ENCODE assay signal across 8 cellular contexts in genomic region chr7:5970347-5970911, GRCh38. TPM values are rescaled to one million over a fixed set of nuclear protein-coding genes. Genes with fewer than 3 reads are reported as not detected.
DNase-seq lines count a peak whose midpoint lies in the region; ATAC-seq, FAIRE-seq and TF ChIP-seq lines count a peak whose summit lies in the region.
"Not testable (repeated sequence)": the region's sequence is repeated elsewhere in the genome, so short reads cannot be mapped to it uniquely, and the experiment has no call there.
"Had no signal": no experiment of that assay in that cellular context is flagged by ENCODE, and none has a peak within 500 bp of the region (broad histone marks: within the 10 kb centered on the region; RNA-seq: fewer than 3 reads in every experiment).

RSPH10B (minus strand) TSS chr7:5970689; CDS start chr7:5967116, 3,573 bp downstream.

- POLR2A ChIA-PET in HCT116 (lab: Charles Lee); activated CD4-positive, alpha-beta T cell treated with anti-CD3 and anti-CD28 coated beads for 36 hours (lab: Charles Lee); endothelial cell of umbilical vein (lab: Charles Lee): not testable (repeated sequence)

- not testable (repeated sequence) for H3K4me1 Mint-ChIP-seq in activated CD4-positive, alpha-beta T cell treated with anti-CD3 and anti-CD28 coated beads for 36 hours; stimulated activated naive B cell treated with anti-CD40 and anti-IgM and Interleukin-4, amounts not matched to agents 10 μg/mL and 1 μg/mL and 100 μg/mL, for 72 hours

- not testable (repeated sequence) for H3K4me2 ChIP-seq in HCT116 (ENCODE audit: low read length); endothelial cell of umbilical vein (ENCODE audit: insufficient read depth, low read length)

- H3K4me3 Mint-ChIP-seq in activated CD4-positive, alpha-beta T cell treated with anti-CD3 and anti-CD28 coated beads for 36 hours; stimulated activated naive B cell treated with anti-CD40 and anti-IgM and Interleukin-4, amounts not matched to agents 10 μg/mL and 1 μg/mL and 100 μg/mL, for 72 hours: not testable (repeated sequence)

- H3K27ac ChIP-seq in HCT116 (ENCODE audit: low read depth, low read length); endothelial cell of umbilical vein (ENCODE audit: insufficient read depth, low read depth, low read length): not testable (repeated sequence)

- TF ChIP-seq POLR2A in HCT116 (IDR thresholded peaks at IDR 0.05; ENCODE audit: borderline replicate concordance, extremely low read depth, insufficient read depth, insufficient read length); endothelial cell of umbilical vein (IDR thresholded peaks at IDR 0.05; ENCODE audit: low read depth, low read length): not testable (repeated sequence)

- not testable (repeated sequence) for H3K27me3 ChIP-seq in HCT116 (ENCODE audit: insufficient read depth, low read length); endothelial cell of umbilical vein (ENCODE audit: control insufficient read depth in 2 of 2, insufficient read depth in 2 of 2, low read length in 2 of 2)

- RAD21 ChIA-PET in HCT116 (lab: Charles Lee; ENCODE audit: low non-redundant PET in 1 of 2, low total read pairs in 2 of 2, uncharacterized antibody in 2 of 2, unreplicated experiment in 2 of 2), result not testable (repeated sequence)

- BruUV-seq in HCT116 (replicated peaks; lab: Mats Ljungman, UMichigan); endothelial cell of umbilical vein (replicated peaks; lab: Mats Ljungman, UMichigan): not testable (repeated sequence)

- H3K9me2 ChIP-seq in HCT116 (ENCODE audit: insufficient read depth), result not testable (repeated sequence)

- DNase-seq in HCT116 (ENCODE audit: low read depth, low spot score); activated CD4-positive, alpha-beta T cell treated with anti-CD3 and anti-CD28 coated beads for 36 hours; endothelial cell of umbilical vein (ENCODE audit: low read depth, low spot score); left ventricle myocardium superior; left lobe of liver (ENCODE audit: low spot score); omental fat pad (ENCODE audit: low spot score); stimulated activated naive B cell treated with anti-CD40 and anti-IgM and Interleukin-4, amounts not matched to agents 10 μg/mL and 1 μg/mL and 100 μg/mL, for 72 hours: not testable (repeated sequence)

- not testable (repeated sequence) for H3K4me3 ChIP-seq in HCT116 (replicated peaks in 1 of 2; ENCODE audit: low read depth in 1 of 2, low read length in 2 of 2); endothelial cell of umbilical vein (replicated peaks in 1 of 3; ENCODE audit: insufficient read depth in 1 of 3, low read depth in 1 of 3, low read length in 3 of 3)

- H3K36me3 Mint-ChIP-seq in activated CD4-positive, alpha-beta T cell treated with anti-CD3 and anti-CD28 coated beads for 36 hours (ENCODE audit: low read depth); stimulated activated naive B cell treated with anti-CD40 and anti-IgM and Interleukin-4, amounts not matched to agents 10 μg/mL and 1 μg/mL and 100 μg/mL, for 72 hours: not testable (repeated sequence)

- not testable (repeated sequence) for TF ChIP-seq CTCF in HCT116 (IDR thresholded peaks at IDR 0.05 in 2 of 3, conservative IDR thresholded peaks at IDR 0.05 in 1 of 3; ENCODE audit: borderline replicate concordance in 1 of 3, insufficient read depth in 1 of 3, low read depth in 2 of 3, low read length in 2 of 3); endothelial cell of umbilical vein (IDR thresholded peaks at IDR 0.05; ENCODE audit: extremely low read depth in 1 of 2, insufficient read depth in 1 of 2, low read depth in 1 of 2, low read length in 2 of 2); omental fat pad (IDR thresholded peaks at IDR 0.05)

- not testable (repeated sequence) for H3K9me1 ChIP-seq in endothelial cell of umbilical vein (replicated peaks; ENCODE audit: control insufficient read depth, extremely low read depth, insufficient read depth, low read length)

- H3K36me3 ChIP-seq in HCT116 (ENCODE audit: control insufficient read depth in 1 of 2, insufficient read depth in 2 of 2, low read length in 2 of 2); endothelial cell of umbilical vein (ENCODE audit: control insufficient read depth in 2 of 2, extremely low read depth in 1 of 2, insufficient read depth in 2 of 2, low read length in 2 of 2): not testable (repeated sequence)

- not testable (repeated sequence) for TF ChIP-seq RAD21 in HCT116 (IDR thresholded peaks at IDR 0.05; ENCODE audit: low read depth)

- H3K79me2 ChIP-seq in HCT116 (ENCODE audit: insufficient read depth, low read length); endothelial cell of umbilical vein (ENCODE audit: control insufficient read depth, insufficient read depth, low read length): not testable (repeated sequence)

- H3K9me3 ChIP-seq in HCT116 (ENCODE audit: control insufficient read depth in 1 of 2, insufficient read depth in 1 of 2, low read depth in 1 of 2, low read length in 2 of 2); endothelial cell of umbilical vein (replicated peaks; ENCODE audit: control insufficient read depth, insufficient read depth, low read length): not testable (repeated sequence)

- ATAC-seq in HCT116 (0 out of 2 replicates have a peak, but pooled peaks have one; percentile 26), left ventricle myocardium superior (peak; percentile 82), left lobe of liver (peak; percentile 60), omental fat pad (ENCODE audit: low FRiP score) (peak; percentile 44)
- ATAC-seq in activated CD4-positive, alpha-beta T cell treated with anti-CD3 and anti-CD28 coated beads for 36 hours, result peak; percentile 33
- peak; percentile 27 to 38 for ATAC-seq in stimulated activated naive B cell treated with anti-CD40 and anti-IgM and Interleukin-4, amounts not matched to agents 10 μg/mL and 1 μg/mL and 100 μg/mL, for 72 hours (replicated peaks)

- H3K27me3 Mint-ChIP-seq in activated CD4-positive, alpha-beta T cell treated with anti-CD3 and anti-CD28 coated beads for 36 hours; stimulated activated naive B cell treated with anti-CD40 and anti-IgM and Interleukin-4, amounts not matched to agents 10 μg/mL and 1 μg/mL and 100 μg/mL, for 72 hours: not testable (repeated sequence)

- H4K20me1 ChIP-seq in HCT116 (ENCODE audit: insufficient read depth); endothelial cell of umbilical vein (replicated peaks; ENCODE audit: control insufficient read depth, extremely low read depth, insufficient read depth, low read length): not testable (repeated sequence)

- peak; percentile 90 for FAIRE-seq in endothelial cell of umbilical vein (lab: Jason Lieb, UNC)

- not testable (repeated sequence) for H3K9ac ChIP-seq in HCT116 (ENCODE audit: low read length); endothelial cell of umbilical vein (replicated peaks; ENCODE audit: extremely low read depth, insufficient read depth, low read length)

- H2AFZ ChIP-seq in HCT116 (ENCODE audit: low read depth, low read length, poor library complexity, severe bottlenecking); endothelial cell of umbilical vein (ENCODE audit: low read depth, low read length): not testable (repeated sequence)

- H3K4me1 ChIP-seq in HCT116 (ENCODE audit: control insufficient read depth in 1 of 2, insufficient read depth in 2 of 2, low read length in 2 of 2); endothelial cell of umbilical vein (ENCODE audit: control insufficient read depth, extremely low read depth, insufficient read depth, low read length): not testable (repeated sequence)

- dilution Hi-C loops in endothelial cell of umbilical vein (cut with MboI; ENCODE audit: extremely low pct_ligation_motif_present, low sequenced_read_pairs), result not testable (repeated sequence)

- CTCF ChIA-PET in HCT116 (lab: Charles Lee); activated CD4-positive, alpha-beta T cell treated with anti-CD3 and anti-CD28 coated beads for 36 hours (lab: Charles Lee); endothelial cell of umbilical vein (lab: Charles Lee): not testable (repeated sequence)

- intact Hi-C loops in HCT116 (cut with micrococcal nuclease); activated CD4-positive, alpha-beta T cell treated with anti-CD3 and anti-CD28 coated beads for 36 hours (cut with DNase I, micrococcal nuclease); endothelial cell of umbilical vein (cut with micrococcal nuclease); left ventricle myocardium superior (cut with micrococcal nuclease): not testable (repeated sequence)

- H3K27ac Mint-ChIP-seq in activated CD4-positive, alpha-beta T cell treated with anti-CD3 and anti-CD28 coated beads for 36 hours; stimulated activated naive B cell treated with anti-CD40 and anti-IgM and Interleukin-4, amounts not matched to agents 10 μg/mL and 1 μg/mL and 100 μg/mL, for 72 hours: not testable (repeated sequence)

- H3K9me3 Mint-ChIP-seq in activated CD4-positive, alpha-beta T cell treated with anti-CD3 and anti-CD28 coated beads for 36 hours (ENCODE audit: low read depth); stimulated activated naive B cell treated with anti-CD40 and anti-IgM and Interleukin-4, amounts not matched to agents 10 μg/mL and 1 μg/mL and 100 μg/mL, for 72 hours: not testable (repeated sequence)

RNA-seq across cellular contexts. Expression of gene RSPH10B, which starts in this region (rescaled TPM):
- total RNA-seq in HCT116 (2021; ENCODE audit: unreplicated experiment) (not detected), endothelial cell of umbilical vein (0.18 and 0.29 TPM in 2 replicates), left ventricle myocardium superior (not detected), left lobe of liver (0.13 TPM), omental fat pad (under 1 TPM in 1 of 4 donors, not detected in 3; 0.24 TPM)
- 0.04 and 0.16 TPM in 2 replicates for polyA plus RNA-seq in HCT116 (2012)
- total RNA-seq in activated CD4-positive, alpha-beta T cell treated with anti-CD3 and anti-CD28 coated beads for 36 hours, result under 1 TPM; 0.19 to 0.27 TPM
- polyA plus RNA-seq in endothelial cell of umbilical vein, result 0.11 and 0.15 TPM in 2 replicates
- polyA plus RNA-seq in endothelial cell of umbilical vein (2011; cell fraction: cytosol; rRNA removed), result 0.08 TPM in 2 replicates
- 0.61 and 0.97 TPM in 2 replicates for polyA plus RNA-seq in endothelial cell of umbilical vein (2011; cell fraction: nucleus; rRNA removed)
- polyA plus RNA-seq in endothelial cell of umbilical vein (2012), result 0.17 and 0.27 TPM in 2 replicates
- polyA minus RNA-seq in endothelial cell of umbilical vein, result 0.15 and 0.19 TPM in 2 replicates
- polyA minus RNA-seq in endothelial cell of umbilical vein (2011; cell fraction: cytosol; rRNA and poly(A)+ RNA removed), result not detected
- 0.19 TPM in 1 of 2 replicates, not detected in the other for polyA minus RNA-seq in endothelial cell of umbilical vein (2011; cell fraction: nucleus; rRNA and poly(A)+ RNA removed)
- polyA plus RNA-seq: BJ had no signal

Comparison
In these comparisons a context has a peak if more than half of its experiments do, and no peak if none do; other contexts are left out.
1. Peak in ATAC-seq in HCT116; RNA of the gene not detected or under 1 TPM.
2. Peak in ATAC-seq in activated CD4-positive, alpha-beta T cell treated with anti-CD3 and anti-CD28 coated beads for 36 hours; RNA of the gene not detected or under 1 TPM.
3. Peak in ATAC-seq in left ventricle myocardium superior; RNA of the gene not detected or under 1 TPM.
4. Peak in ATAC-seq in left lobe of liver; RNA of the gene not detected or under 1 TPM.
5. Peak in ATAC-seq in omental fat pad; RNA of the gene not detected or under 1 TPM.
6. ATAC-seq: peak in every context shown above with its lines; median percentile 82 in left ventricle myocardium superior; 60 in left lobe of liver; 44 in omental fat pad; 33 in activated CD4-positive, alpha-beta T cell treated with anti-CD3 and anti-CD28 coated beads for 36 hours; 32 in stimulated activated naive B cell treated with anti-CD40 and anti-IgM and Interleukin-4, amounts not matched to agents 10 μg/mL and 1 μg/mL and 100 μg/mL, for 72 hours; 26 in HCT116.